Comparison of ENCODE assay signal across 2 cellular contexts in genomic region chr5:31317642-31318041, GRCh38.
TF ChIP-seq lines count a peak whose summit lies in the region.

No MANE protein-coding gene starts in this region.

TF ChIP-seq in H1, 55 proteins besides CTCF, POLR2A, EP300 and RAD21 (continued from another document):
- TF ChIP-seq ATF2 (IDR thresholded peaks at IDR 0.05; ENCODE audit: low read length) (no peak), CBX8 (IDR thresholded peaks at IDR 0.05; ENCODE audit: borderline replicate concordance, low read depth, low read length) (no peak), MAX (IDR thresholded peaks at IDR 0.05) (peak; percentile 50; the same call in 1 of the 2 replicates), BACH1 (IDR thresholded peaks at IDR 0.05; ENCODE audit: low read length) (no peak), USF2 (IDR thresholded peaks at IDR 0.05; ENCODE audit: low read length) (0 out of 2 replicates have a peak, but pooled peaks have one; percentile 45), HDAC6 (IDR thresholded peaks at IDR 0.05; ENCODE audit: low read depth, low read length) (no peak), CTBP2 (IDR thresholded peaks at IDR 0.05; ENCODE audit: borderline replicate concordance, insufficient read depth, insufficient read length, low read length) (no peak), TAF1 (IDR thresholded peaks at IDR 0.05; ENCODE audit: low read depth, low read length) (no peak), SIN3A (conservative IDR thresholded peaks at IDR 0.05 in 1 of 2, IDR thresholded peaks at IDR 0.05 in 1 of 2; ENCODE audit: low read depth in 1 of 2, low read length in 2 of 2) (no peak), YY1 (IDR thresholded peaks at IDR 0.05; ENCODE audit: low read depth, low read length) (no peak), SRF (IDR thresholded peaks at IDR 0.05; ENCODE audit: low read depth, low read length) (no peak), TAF7 (optimal IDR thresholded peaks at IDR 0.05; ENCODE audit: borderline replicate concordance, low read depth, low read length) (no peak), BRCA1 (IDR thresholded peaks at IDR 0.05; ENCODE audit: low read depth, low read length) (no peak), SP1 (IDR thresholded peaks at IDR 0.05; ENCODE audit: low read depth, low read length) (no peak), RBBP5 (IDR thresholded peaks at IDR 0.05; ENCODE audit: borderline replicate concordance, low read depth, low read length) (no peak), TEAD4 (IDR thresholded peaks at IDR 0.05; ENCODE audit: low read depth, low read length) (peak; percentile 86), GABPA (IDR thresholded peaks at IDR 0.05; ENCODE audit: borderline replicate concordance, insufficient read depth, low read length) (no peak), ASH2L (IDR thresholded peaks at IDR 0.05; ENCODE audit: low read length) (no peak), SP4 (IDR thresholded peaks at IDR 0.05; ENCODE audit: low read length) (no peak)

TF ChIP-seq in HepG2, 621 proteins besides CTCF, POLR2A, EP300 and RAD21 (continued from another document):
- TF ChIP-seq MLX (CRISPR knock-in tag; IDR thresholded peaks at IDR 0.05), result 0 out of 2 replicates have a peak, but pooled peaks have one; percentile 24
